ENCODE assay signal across 26 cellular contexts in genomic region chr9:81693639-81694378, GRCh38. TPM values are rescaled to one million over a fixed set of nuclear protein-coding genes. Genes with fewer than 3 reads are reported as not detected.
A peak's percentile ranks its signal among the peaks of the same experiment; 100 is the strongest.
DNase-seq lines count a peak whose midpoint lies in the region; ATAC-seq, FAIRE-seq and TF ChIP-seq lines count a peak whose summit lies in the region.
"Had no signal": no experiment of that assay in that cellular context is flagged by ENCODE, and none has a peak within 500 bp of the region (broad histone marks: within the 10 kb centered on the region; RNA-seq: fewer than 3 reads in every experiment).

No MANE protein-coding gene starts in this region.

- BruUV-seq in OCI-LY7 (replicated peaks; lab: Mats Ljungman, UMichigan) = no TSS peak

- intact Hi-C loops in left ventricle myocardium inferior (cut with micrococcal nuclease) = no loop called here
- intact Hi-C loops in left ventricle myocardium superior (cut with micrococcal nuclease) = no loop called here
- intact Hi-C loops in OCI-LY7 (cut with micrococcal nuclease; ENCODE audit: unreplicated experiment) = no loop called here

- H3K27ac ChIP-seq in left ventricle myocardium inferior (replicated peaks) (peak overlapping the region; percentile 47), OCI-LY7 (ENCODE audit: low read depth, low read length, poor library complexity, severe bottlenecking) (no peak overlapping the region)
- H3K27ac ChIP-seq: neutrophil, RWPE1, skin epidermis, thyroid gland had no signal

- POLR2A ChIA-PET in OCI-LY7 (lab: Charles Lee) = no interaction called here

- no peaks in the 10 kb centered on the region for H4K20me1 ChIP-seq in OCI-LY7 (ENCODE audit: insufficient read depth, low read length)

- H2AFZ ChIP-seq in OCI-LY7 (ENCODE audit: low read length) = no peak overlapping the region

- H3K4me1 ChIP-seq in left ventricle myocardium inferior (peaks cover 15% of the 10 kb centered on the region), OCI-LY7 (ENCODE audit: insufficient read depth, low read length, poor library complexity, severe bottlenecking) (no peaks in the 10 kb centered on the region)
- H3K4me1 ChIP-seq: thyroid gland had no signal

- no peak overlapping the region for H3K4me2 ChIP-seq in OCI-LY7 (ENCODE audit: low read length)

- H3K9me3 ChIP-seq in left ventricle myocardium inferior (replicated peaks) (no peaks in the 10 kb centered on the region), OCI-LY7 (ENCODE audit: low read length) (no peaks in the 10 kb centered on the region)
- H3K9me3 ChIP-seq: BE2C, neutrophil, thyroid gland had no signal

- in situ Hi-C loops in astrocyte of the spinal cord (cut with HindIII; ENCODE audit: low sequenced_read_pairs) = no loop called here

- no peaks in the 10 kb centered on the region for H3K9me2 ChIP-seq in OCI-LY7 (ENCODE audit: insufficient read depth, low read length)

- H3K4me3 ChIP-seq in left ventricle myocardium inferior = no peak overlapping the region
- H3K4me3 ChIP-seq in astrocyte of the spinal cord (ENCODE audit: low read depth, low read length) = no peak overlapping the region
- H3K4me3 ChIP-seq in OCI-LY7 (ENCODE audit: low read depth, low read length, poor library complexity, severe bottlenecking) = no peak overlapping the region
- H3K4me3 ChIP-seq: lung, skin epidermis, thyroid gland had no signal

- H3K79me2 ChIP-seq in OCI-LY7 (ENCODE audit: insufficient read depth, low read depth, low read length) = no peaks in the 10 kb centered on the region

- DNase-seq in left ventricle myocardium inferior (no peak), left ventricle myocardium superior (no peak), astrocyte of the spinal cord (ENCODE audit: low read depth, low spot score) (peak; percentile 34), occipital lobe (lab: John Stamatoyannopoulos, UW) (no peak), OCI-LY7 (ENCODE audit: low spot score) (no peak)
- DNase-seq: activated CD4-positive, alpha-beta memory T cell treated with anti-CD3 and anti-CD28 coated beads, Interleukin-2, amount 10 ng/mL, durations not matched to agents 7 days and 5 days; activated effector memory CD4-positive, alpha-beta T cell treated with anti-CD3 and anti-CD28 coated beads, Interleukin-2, amount 50 U/mL, for 16 hours; BE2C; kidney; NCI-H2107; NCI-H510A; stimulated activated CD4-positive, alpha-beta T cell treated with anti-CD3 and anti-CD28 coated beads, Interleukin-2, amount 100 ng/mL, for 24 hours; T-helper 9 cell; thyroid gland had no signal

- TF ChIP-seq CTCF in left ventricle myocardium inferior (IDR thresholded peaks at IDR 0.05; ENCODE audit: borderline replicate concordance) = no peak
- TF ChIP-seq CTCF in astrocyte of the spinal cord (IDR thresholded peaks at IDR 0.05; ENCODE audit: low read depth, low read length) = no peak
- no peak for TF ChIP-seq CTCF in OCI-LY7 (conservative IDR thresholded peaks at IDR 0.05; ENCODE audit: low read length)

- peak; percentile 33 for FAIRE-seq in islet of Langerhans (lab: Jason Lieb, UNC)
- FAIRE-seq: endothelial cell of umbilical vein, frontal cortex, GM12891, GM19239, kidney had no signal

- CTCF ChIA-PET in OCI-LY7 (lab: Charles Lee; ENCODE audit: unreplicated experiment) = no interaction called here

- H3K36me3 ChIP-seq in left ventricle myocardium inferior (no peaks in the 10 kb centered on the region), OCI-LY7 (ENCODE audit: insufficient read depth, low read length) (no peaks in the 10 kb centered on the region)
- H3K36me3 ChIP-seq: BE2C, neutrophil, thyroid gland had no signal

- ATAC-seq in left ventricle myocardium superior (no peak), HG03378 (IDR thresholded peaks at IDR 0.05; ENCODE audit: unreplicated experiment) (no peak), GM19463 (IDR thresholded peaks at IDR 0.05; ENCODE audit: unreplicated experiment) (no peak)
- ATAC-seq: stimulated activated effector memory CD8-positive, alpha-beta T cell treated with anti-CD3 and anti-CD28 coated beads, Interleukin-12 subunit alpha, Interleukin-12 subunit beta, amount 100 ng/mL, for 72 hours had no signal

- peaks cover 23% of the 10 kb centered on the region for H3K27me3 ChIP-seq in left ventricle myocardium inferior (ENCODE audit: low read depth)
- H3K27me3 ChIP-seq: thyroid gland had no signal

RNA-seq across cellular contexts. Expression of gene TLE1, which starts 4.5 kb away (rescaled TPM):
- total RNA-seq in left ventricle myocardium inferior = 8.5 TPM
- 10.2 TPM for total RNA-seq in left ventricle myocardium superior
- 49.4 TPM for total RNA-seq in occipital lobe
- total RNA-seq in OCI-LY7 (2014; rRNA removed; shearing (Covaris generic)) = 0.13 TPM in 1 of 2 replicates, not detected in the other
- not detected in 2 replicates for total RNA-seq in OCI-LY7 (2022)
